Comparison of ENCODE assay signal across 22 cellular contexts in the genomic region with DNA sequence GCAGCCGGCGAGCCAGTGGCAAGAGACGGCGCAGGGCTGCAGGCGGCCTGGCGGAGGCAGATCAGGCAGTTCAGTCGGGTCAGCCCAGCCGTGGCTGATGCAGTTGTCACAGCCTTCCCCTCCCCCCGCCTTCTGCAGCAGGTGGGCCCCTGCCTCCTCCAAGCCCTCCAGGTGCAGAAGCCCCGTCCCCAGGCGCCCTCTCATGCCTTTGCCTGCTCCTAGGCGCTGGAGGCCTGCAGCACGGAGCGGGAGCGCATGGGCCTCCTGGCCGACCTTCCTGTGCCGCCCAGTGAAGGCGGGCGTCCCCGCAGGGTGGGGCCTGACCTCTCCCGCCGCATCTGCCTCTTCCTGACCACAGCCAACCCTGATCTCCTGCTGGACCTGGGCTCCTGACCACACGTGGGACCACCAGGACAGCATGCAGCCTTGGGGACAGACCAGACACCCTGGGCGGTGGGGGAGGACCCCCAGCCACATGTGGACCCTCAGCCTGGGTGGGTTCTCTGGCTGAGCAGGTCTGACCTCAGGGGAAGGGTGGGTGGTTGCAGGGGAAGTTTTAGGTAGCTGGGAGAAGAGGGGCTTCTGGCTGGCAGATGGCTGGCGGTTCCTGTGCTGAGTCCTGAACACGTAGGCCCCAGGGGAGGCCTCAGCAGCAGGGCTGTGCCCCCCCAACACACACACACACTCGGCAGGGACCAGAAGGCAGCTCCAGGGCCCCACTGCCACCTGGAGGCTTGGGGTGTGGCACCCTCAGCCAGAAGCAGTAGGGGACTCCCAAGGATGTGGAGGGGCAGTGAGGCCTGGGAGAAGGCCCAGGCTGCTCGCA. TPM values are rescaled to one million over a fixed set of nuclear protein-coding genes. Genes with fewer than 3 reads are reported as not detected.
A peak's percentile ranks its signal among the peaks of the same experiment; 100 is the strongest.
DNase-seq lines count a peak whose midpoint lies in the region; ATAC-seq, FAIRE-seq and TF ChIP-seq lines count a peak whose summit lies in the region.
"Had no signal": no experiment of that assay in that cellular context is flagged by ENCODE, and none has a peak within 500 bp of the region (broad histone marks: within the 10 kb centered on the region; RNA-seq: fewer than 3 reads in every experiment).

No MANE protein-coding gene starts in this region.

- CTCF ChIA-PET in T-cell (lab: Charles Lee): no interaction called here

- no peak for ATAC-seq in T-cell (replicated peaks in 1 of 4)
- ATAC-seq: lower lobe of right lung, upper lobe of right lung had no signal

- H3K4me1 Mint-ChIP-seq in T-cell (peaks cover 12 to 29% (median 20%) of the 10 kb centered on the region in 3 donors), nephron (peaks cover 8% of the 10 kb centered on the region)

- H3K27ac ChIP-seq in 22Rv1: peak overlapping the region; percentile 97
- H3K27ac ChIP-seq: lower lobe of right lung, upper lobe of right lung had no signal

- TF ChIP-seq CTCF in 22Rv1 (IDR thresholded peaks at IDR 0.05) (no peak), nephron (IDR thresholded peaks at IDR 0.05; ENCODE audit: unreplicated experiment in 3 of 3) (no peak)

- H3K27ac Mint-ChIP-seq in T-cell (no peak overlapping the region), nephron (no peak overlapping the region)
- H3K27ac Mint-ChIP-seq: CD4-positive, CD25-positive, alpha-beta regulatory T cell had no signal

- TF ChIP-seq POLR2A in GM12891 (IDR thresholded peaks at IDR 0.05; ENCODE audit: low read depth, low read length): no peak

- H3K36me3 Mint-ChIP-seq in T-cell (no peaks in the 10 kb centered on the region), nephron (ENCODE audit: low read depth) (no peaks in the 10 kb centered on the region)
- H3K36me3 Mint-ChIP-seq: CD4-positive, CD25-positive, alpha-beta regulatory T cell had no signal

- FAIRE-seq in GM12891 (lab: Jason Lieb, UNC): no peak
- FAIRE-seq: keratinocyte had no signal

- POLR2A ChIA-PET in T-cell (lab: Charles Lee): no interaction called here

- no peaks in the 10 kb centered on the region for H3K9me3 Mint-ChIP-seq in T-cell
- H3K9me3 Mint-ChIP-seq in nephron: no peaks in the 10 kb centered on the region
- H3K9me3 Mint-ChIP-seq: CD4-positive, CD25-positive, alpha-beta regulatory T cell had no signal

- H3K27me3 Mint-ChIP-seq in T-cell: no peaks in the 10 kb centered on the region
- H3K27me3 Mint-ChIP-seq in nephron (ENCODE audit: low read depth): no peaks in the 10 kb centered on the region
- H3K27me3 Mint-ChIP-seq: CD4-positive, CD25-positive, alpha-beta regulatory T cell had no signal

- H3K4me3 Mint-ChIP-seq in T-cell (peak overlapping the region in 2 of 3 donors; percentile 34 to 97), nephron (peak overlapping the region in 2 of 3 experiments; percentile 45 to 72)

- DNase-seq in D341Med (ENCODE audit: low spot score): peak; percentile 69
- DNase-seq in T-cell: no peak
- DNase-seq in NCI-H1105 treated with DMSO at 0.1 percent for 48 hours (lab: John Stamatoyannopoulos, UW): no peak
- DNase-seq in stimulated activated naive CD4-positive, alpha-beta T cell treated with Interleukin-2 at 50 U/mL for 16 hours (lab: John Stamatoyannopoulos, UW): no peak
- no peak for DNase-seq in NCI-H128 (lab: John Stamatoyannopoulos, UW; ENCODE audit: unreplicated experiment)
- no peak for DNase-seq in GM12891 (ENCODE audit: insufficient read length, low spot score)
- DNase-seq: activated CD4-positive, CD25-positive, alpha-beta regulatory T cell; activated naive CD4-positive, alpha-beta T cell; activated T-cell treated with anti-CD3 and anti-CD28 coated beads, Interleukin-2, amount 50 U/mL, for 1 hour; amygdala; CD4-positive, CD25-positive, alpha-beta regulatory T cell; lower lobe of right lung; NCI-H2107; NCI-H510A treated with DMSO at 0.1 percent for 48 hours; occipital lobe; stimulated activated CD4-positive, alpha-beta T cell treated with anti-CD3 and anti-CD28 coated beads, Interleukin-12 subunit alpha, Interleukin-12 subunit beta, amount 100 ng/mL, for 4 hours; stimulated activated CD4-positive, alpha-beta T cell treated with anti-CD3 and anti-CD28 coated beads, Interleukin-4, amount 100 ng/mL, for 4 hours; T-helper 9 cell; upper lobe of right lung had no signal

TF ChIP-seq in GM12891, 5 proteins besides CTCF, POLR2A, EP300 and RAD21:
- no peak for TF ChIP-seq POLR2AphosphoS5 (IDR thresholded peaks at IDR 0.05; ENCODE audit: low read depth, low read length)
- no peak for TF ChIP-seq POU2F2 (IDR thresholded peaks at IDR 0.05; ENCODE audit: low read depth, low read length)
- no peak for TF ChIP-seq PAX5 (IDR thresholded peaks at IDR 0.05; ENCODE audit: insufficient read depth, low read length, severe bottlenecking)

RNA-seq across cellular contexts. Expression of gene MRPS34, which starts 3.1 kb away (rescaled TPM):
- total RNA-seq in T-cell: 10 to 100 TPM; 37.5 to 91.2 (median 77.9) TPM
- 110 TPM for polyA plus RNA-seq in GM12891 (2012; ENCODE audit: low read depth, missing spikeins)

RNA-seq across cellular contexts. Expression of gene EME2, which starts 3.4 kb away (rescaled TPM):
- total RNA-seq in T-cell: 10 to 100 TPM; 23.0 to 50.6 (median 34.5) TPM
- polyA plus RNA-seq in GM12891 (2012; ENCODE audit: low read depth, missing spikeins): 12.3 TPM

RNA-seq across cellular contexts. Expression of gene NME3, which starts 4.7 kb away (rescaled TPM):
- total RNA-seq in T-cell: 10 to 100 TPM; 45.1 to 95.9 (median 87.5) TPM
- 62.8 TPM for polyA plus RNA-seq in GM12891 (2012; ENCODE audit: low read depth, missing spikeins)

RNA-seq across cellular contexts. Expression of gene SPSB3, which starts 6.3 kb away (rescaled TPM):
- 100 to 1,000 TPM in 3 of 5 donors, 10 to 100 TPM in 2; 67.3 to 162 (median 139) TPM for total RNA-seq in T-cell
- 16.3 TPM for polyA plus RNA-seq in GM12891 (2012; ENCODE audit: low read depth, missing spikeins)

RNA-seq across cellular contexts. Expression of gene NUBP2, which starts 6.7 kb away (rescaled TPM):
- total RNA-seq in T-cell: 10 to 100 TPM; 41.2 to 77.0 (median 74.3) TPM
- polyA plus RNA-seq in GM12891 (2012; ENCODE audit: low read depth, missing spikeins): 43.5 TPM
